Comparison of ENCODE assay signal across 12 cellular contexts in genomic region chrX:70219938-70220764, GRCh38. TPM values are rescaled to one million over a fixed set of nuclear protein-coding genes. Genes with fewer than 3 reads are reported as not detected.
DNase-seq lines count a peak whose midpoint lies in the region; ATAC-seq and TF ChIP-seq lines count a peak whose summit lies in the region.
"Had no signal": no experiment of that assay in that cellular context is flagged by ENCODE, and none has a peak within 500 bp of the region (broad histone marks: within the 10 kb centered on the region; RNA-seq: fewer than 3 reads in every experiment).

No MANE protein-coding gene starts in this region.

- no peak overlapping the region for H3K27ac ChIP-seq in RWPE2 (ENCODE audit: poor library complexity, severe bottlenecking)
- H3K27ac ChIP-seq in WERI-Rb-1: no peak overlapping the region
- H3K27ac ChIP-seq: BLaER1 had no signal

- H3K27me3 ChIP-seq in MG63: no peaks in the 10 kb centered on the region
- no peaks in the 10 kb centered on the region for H3K27me3 ChIP-seq in RWPE2 (ENCODE audit: insufficient read depth, poor library complexity, severe bottlenecking)
- no peaks in the 10 kb centered on the region for H3K27me3 ChIP-seq in WERI-Rb-1 (ENCODE audit: insufficient read depth, low read depth, severe bottlenecking)

- H3K4me1 ChIP-seq in RWPE2 (ENCODE audit: insufficient read depth, poor library complexity, severe bottlenecking): no peaks in the 10 kb centered on the region
- H3K4me1 ChIP-seq: BLaER1 had no signal

- H3K9me3 ChIP-seq in MG63: no peaks in the 10 kb centered on the region
- no peaks in the 10 kb centered on the region for H3K9me3 ChIP-seq in RWPE2 (ENCODE audit: severe bottlenecking)
- peaks cover 16% of the 10 kb centered on the region for H3K9me3 ChIP-seq in WERI-Rb-1 (ENCODE audit: severe bottlenecking)

- TF ChIP-seq CTCF in AG10803 (conservative IDR thresholded peaks at IDR 0.05; ENCODE audit: low read length) (no peak), RWPE2 (IDR thresholded peaks at IDR 0.05; ENCODE audit: poor library complexity, severe bottlenecking) (no peak), WERI-Rb-1 (IDR thresholded peaks at IDR 0.05; ENCODE audit: low read depth, low read length) (no peak)

- H3K36me3 ChIP-seq in MG63 (no peaks in the 10 kb centered on the region), RWPE2 (ENCODE audit: low read depth) (no peaks in the 10 kb centered on the region), WERI-Rb-1 (no peaks in the 10 kb centered on the region)
- H3K36me3 ChIP-seq: BLaER1 had no signal

- ATAC-seq in RWPE2 (ENCODE audit: low read depth) (peak; percentile 98), HG03432 (IDR thresholded peaks at IDR 0.05; ENCODE audit: unreplicated experiment) (no peak)
- ATAC-seq: natural killer cell had no signal

- DNase-seq in AG10803 (ENCODE audit: low read depth) (peak; percentile 13), MG63 (peak; percentile 28), RWPE2 (ENCODE audit: low spot score) (peak; percentile 58), glomerular visceral epithelial cell (ENCODE audit: extremely low spot score) (peak; percentile 72), EL (no peak), WERI-Rb-1 (no peak), Ammon's horn (ENCODE audit: low spot score) (no peak)
- DNase-seq: head of caudate nucleus, natural killer cell had no signal

- H3K4me3 ChIP-seq in AG10803 (ENCODE audit: low read length) (no peak overlapping the region), MG63 (no peak overlapping the region), RWPE2 (ENCODE audit: severe bottlenecking) (no peak overlapping the region), WERI-Rb-1 (ENCODE audit: low read depth, low read length) (no peak overlapping the region)
- H3K4me3 ChIP-seq: BLaER1 had no signal

RNA-seq across cellular contexts. Expression of gene AWAT1, which starts 14.3 kb away (rescaled TPM):
- total RNA-seq in MG63 (2014; rRNA removed; shearing (Covaris generic); ENCODE audit: low replicate concordance): not detected in 2 replicates
- total RNA-seq: aorta, natural killer cell had no signal

RNA-seq across cellular contexts. Expression of gene P2RY4, which starts 39.9 kb away (rescaled TPM):
- not detected in 2 replicates for total RNA-seq in MG63 (2014; rRNA removed; shearing (Covaris generic); ENCODE audit: low replicate concordance)

RNA-seq across cellular contexts. Expression of gene DGAT2L6, which starts 42.9 kb away (rescaled TPM):
- not detected in 2 replicates for total RNA-seq in MG63 (2014; rRNA removed; shearing (Covaris generic); ENCODE audit: low replicate concordance)
- total RNA-seq: aorta, natural killer cell had no signal

RNA-seq across cellular contexts. Expression of gene ARR3, which starts 48.0 kb away (rescaled TPM):
- total RNA-seq in MG63 (2014; rRNA removed; shearing (Covaris generic); ENCODE audit: low replicate concordance): not detected in 2 replicates
- total RNA-seq: aorta, natural killer cell had no signal

Comparison
In these comparisons a context has a peak if more than half of its experiments do, and no peak if none do; other contexts are left out.
1. DNase-seq: peak in AG10803 (single experiment), MG63 (single experiment), RWPE2 (single experiment) and glomerular visceral epithelial cell (single experiment); none in EL (single experiment), WERI-Rb-1 (single experiment) and Ammon's horn (single experiment).